1 cellular context compared by ENCODE assay signal in the genomic region with DNA sequence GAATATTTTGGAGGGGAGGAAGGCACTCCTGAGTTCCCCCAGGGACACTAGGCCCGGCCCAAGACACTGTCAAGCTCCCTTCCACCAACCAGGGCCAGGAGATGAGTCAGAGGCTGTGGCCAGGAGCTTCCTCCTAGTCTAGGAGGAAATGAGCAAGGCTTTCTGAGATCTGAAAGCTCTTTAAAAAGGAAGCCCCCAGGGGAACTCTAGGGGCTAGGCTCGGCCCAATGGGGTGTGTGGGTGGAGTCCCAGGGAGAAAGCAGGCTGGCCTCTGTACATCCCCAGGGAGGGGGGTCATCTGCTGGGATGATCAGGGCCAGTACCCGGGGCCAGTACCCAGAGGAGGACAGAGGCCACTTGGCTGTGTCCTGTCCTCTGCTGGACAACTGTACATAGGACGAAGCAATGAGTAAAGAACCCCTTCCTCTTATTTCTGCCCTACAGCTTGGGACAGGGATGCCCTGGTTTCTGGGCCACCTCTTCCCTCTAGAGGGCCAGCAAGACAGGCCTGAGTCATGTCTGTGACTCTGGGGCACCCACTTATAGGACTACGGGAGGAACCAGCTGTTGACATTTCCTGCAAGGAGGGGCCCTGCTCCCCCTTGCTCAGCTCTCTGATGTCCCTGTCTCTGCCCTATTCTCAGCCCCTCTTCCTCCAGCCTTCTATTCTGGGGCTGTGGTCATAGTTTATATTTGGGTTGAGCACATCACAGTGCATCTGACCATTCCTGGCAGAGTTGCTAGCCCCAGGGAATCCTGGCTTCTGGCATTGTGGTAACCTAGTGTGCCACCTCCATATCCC.
TF ChIP-seq lines count a peak whose summit lies in the region.

No MANE protein-coding gene starts in this region.

TF ChIP-seq in H1, 55 proteins besides CTCF, POLR2A, EP300 and RAD21:
- no peak for TF ChIP-seq MAFK (IDR thresholded peaks at IDR 0.05; ENCODE audit: low read depth, low read length)
TF ChIP-seq in H1: peak in this region for 0.
